16 cellular contexts compared by ENCODE assay signal in the genomic region with DNA sequence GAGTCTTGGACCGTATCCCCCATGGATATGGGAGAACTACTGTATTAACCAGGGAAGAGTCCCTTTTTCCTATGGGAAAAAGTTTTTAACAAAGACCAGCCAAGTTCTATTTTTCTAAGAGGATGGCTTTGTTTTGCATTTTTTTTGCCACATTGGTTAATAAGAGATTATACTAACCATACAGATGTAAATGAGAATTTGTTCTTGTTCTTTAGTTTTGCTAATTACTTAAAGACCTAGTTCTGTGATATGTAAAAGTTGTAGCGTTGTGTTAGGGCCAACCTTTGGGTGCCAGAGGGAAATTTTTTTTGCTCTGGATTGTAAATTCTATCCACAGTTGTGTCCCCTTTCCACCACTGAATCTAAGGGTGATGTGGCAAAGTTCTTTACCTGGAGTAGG. TPM values are rescaled to one million over a fixed set of nuclear protein-coding genes. Genes with fewer than 3 reads are reported as not detected.
A peak's percentile ranks its signal among the peaks of the same experiment; 100 is the strongest.
DNase-seq lines count a peak whose midpoint lies in the region; ATAC-seq, FAIRE-seq and TF ChIP-seq lines count a peak whose summit lies in the region.
"Had no signal": no experiment of that assay in that cellular context is flagged by ENCODE, and none has a peak within 500 bp of the region (broad histone marks: within the 10 kb centered on the region; RNA-seq: fewer than 3 reads in every experiment).

No MANE protein-coding gene starts in this region.

- ATAC-seq in HepG2 (no peak), right lobe of liver (no peak), mucosa of descending colon (no peak), HG03378 (IDR thresholded peaks at IDR 0.05; ENCODE audit: unreplicated experiment) (no peak), HG03280 (IDR thresholded peaks at IDR 0.05; ENCODE audit: unreplicated experiment) (no peak)
- ATAC-seq in stimulated activated naive CD8-positive, alpha-beta T cell treated with anti-CD3 and anti-CD28 coated beads, Interleukin-15, amount 100 ng/mL, for 72 hours = no peak

- H3K9me3 ChIP-seq in HepG2 (ENCODE audit: low read length) = no peaks in the 10 kb centered on the region
- no peaks in the 10 kb centered on the region for H3K9me3 ChIP-seq in right lobe of liver
- H3K9me3 ChIP-seq in SU-DHL-6 (ENCODE audit: insufficient read depth, low read length) = no peaks in the 10 kb centered on the region
- no peaks in the 10 kb centered on the region for H3K9me3 ChIP-seq in mucosa of descending colon
- H3K9me3 ChIP-seq: esophagus muscularis mucosa had no signal

- H3K36me3 ChIP-seq in HepG2 (replicated peaks in 1 of 2; ENCODE audit: control insufficient read depth in 1 of 2, insufficient read depth in 2 of 2, low read length in 2 of 2) (no peaks in the 10 kb centered on the region; a peak in 1 of 5 replicates), right lobe of liver (no peaks in the 10 kb centered on the region), SU-DHL-6 (ENCODE audit: low read length) (no peaks in the 10 kb centered on the region), mucosa of descending colon (ENCODE audit: low read depth) (no peaks in the 10 kb centered on the region)
- H3K36me3 ChIP-seq: esophagus muscularis mucosa had no signal

- no TSS peak for BruUV-seq in HepG2 (replicated peaks; lab: Mats Ljungman, UMichigan)

- TF ChIP-seq RAD21 in HepG2 (CRISPR knock-in tag; IDR thresholded peaks at IDR 0.05) = no peak

- peak overlapping the region; percentile 15 for H3K4me2 ChIP-seq in HepG2 (ENCODE audit: low read depth, low read length)
- H3K4me2 ChIP-seq in SU-DHL-6 (ENCODE audit: low read depth, low read length, poor library complexity, severe bottlenecking) = peak overlapping the region; percentile 3

- POLR2A ChIA-PET in HepG2 (lab: Yijun Ruan, JAX) = no interaction called here

- H3K27me3 Mint-ChIP-seq in brain = peaks cover 3% of the 10 kb centered on the region
- H3K27me3 Mint-ChIP-seq in stimulated activated naive CD8-positive, alpha-beta T cell treated with anti-CD3 and anti-CD28 coated beads, Interleukin-15, amount 100 ng/mL, for 72 hours = no peaks in the 10 kb centered on the region
- H3K27me3 Mint-ChIP-seq: IgD-negative memory B cell had no signal

- CTCF ChIA-PET in HepG2 (lab: Yijun Ruan, JAX; ENCODE audit: low intra/inter-chr PET ratio, low total read pairs) = no interaction called here

- peak overlapping the region; percentile 58 to 94 (median 74) for H3K4me3 Mint-ChIP-seq in brain
- peak overlapping the region; percentile 42 to 65 for H3K4me3 Mint-ChIP-seq in stimulated activated naive CD8-positive, alpha-beta T cell treated with anti-CD3 and anti-CD28 coated beads, Interleukin-15, amount 100 ng/mL, for 72 hours

- H3F3A ChIP-seq in SU-DHL-6 (ENCODE audit: insufficient read depth) = no peaks in the 10 kb centered on the region

- H3K36me3 Mint-ChIP-seq in brain = peaks cover 20% of the 10 kb centered on the region

- no peak overlapping the region for H3K9ac ChIP-seq in HepG2 (ENCODE audit: insufficient read depth, low read depth, low read length)
- no peak overlapping the region for H3K9ac ChIP-seq in SU-DHL-6 (ENCODE audit: low read length)

- no peak for FAIRE-seq in HepG2 (lab: Jason Lieb, UNC)
- FAIRE-seq: islet of Langerhans, TTC549 had no signal

- H3K9me2 ChIP-seq in SU-DHL-6 (replicated peaks; ENCODE audit: insufficient read depth, low read length) = no peaks in the 10 kb centered on the region

- intact Hi-C loops in HepG2 (cut with micrococcal nuclease; ENCODE audit: unreplicated experiment) (loop anchor here (10.0 kb wide), 1 partner anchor 102 kb away; no protein-coding TSS in a partner anchor), right lobe of liver (cut with DNase I) (loop anchor here in 1 of 2 donors (10.0 kb wide), 1 partner anchor 68 kb away; a partner anchor contains a TSS), mucosa of descending colon (cut with DNase I, micrococcal nuclease) (no loop called here)

- in situ Hi-C loops in HepG2 (cut with HindIII; ENCODE audit: extremely low pct_ligation_motif_present, low pct_unique_long_range_greater_than_20kb) = loop anchor here (10.0 kb wide), 1 partner anchor 172 kb away; no protein-coding TSS in a partner anchor

- H3K4me1 Mint-ChIP-seq in brain = peaks cover 52% of the 10 kb centered on the region
- peaks cover 65% of the 10 kb centered on the region for H3K4me1 Mint-ChIP-seq in stimulated activated naive CD8-positive, alpha-beta T cell treated with anti-CD3 and anti-CD28 coated beads, Interleukin-15, amount 100 ng/mL, for 72 hours

- H3K4me1 ChIP-seq in HepG2 (ENCODE audit: insufficient read depth, low read length) = peaks cover 54% of the 10 kb centered on the region
- H3K4me1 ChIP-seq in right lobe of liver = peaks cover 0 to 40% (median 14%) of the 10 kb centered on the region in 4 donors
- H3K4me1 ChIP-seq in mucosa of descending colon (ENCODE audit: low read depth) = peaks cover 20% of the 10 kb centered on the region

- no peak for TF ChIP-seq CTCF in HepG2 (CRISPR knock-in tag; IDR thresholded peaks at IDR 0.05)
- no peak for TF ChIP-seq CTCF in right lobe of liver (IDR thresholded peaks at IDR 0.05)
- no peak for TF ChIP-seq CTCF in SU-DHL-6 (IDR thresholded peaks at IDR 0.05; ENCODE audit: insufficient read depth, low read length, poor library complexity, severe bottlenecking)
- TF ChIP-seq CTCF in brain (conservative IDR thresholded peaks at IDR 0.05) = no peak
- no peak for TF ChIP-seq CTCF in mucosa of descending colon (IDR thresholded peaks at IDR 0.05)

- H3K27me3 ChIP-seq in HepG2 (ENCODE audit: control insufficient read depth in 1 of 2, insufficient read depth in 2 of 2, low read length in 2 of 2) = no peaks in the 10 kb centered on the region
- H3K27me3 ChIP-seq in right lobe of liver = no peaks in the 10 kb centered on the region
- no peaks in the 10 kb centered on the region for H3K27me3 ChIP-seq in SU-DHL-6 (ENCODE audit: low read length)
- H3K27me3 ChIP-seq: esophagus muscularis mucosa had no signal

- H2AFZ ChIP-seq in HepG2 (ENCODE audit: low read length) (no peak overlapping the region), SU-DHL-6 (ENCODE audit: low read depth, low read length, severe bottlenecking) (no peak overlapping the region)

- no peaks in the 10 kb centered on the region for H4K20me1 ChIP-seq in HepG2 (ENCODE audit: insufficient read depth, low read length)
- H4K20me1 ChIP-seq in SU-DHL-6 (ENCODE audit: low read depth, low read length) = no peaks in the 10 kb centered on the region

- no peak overlapping the region for H3K27ac ChIP-seq in HepG2 (ENCODE audit: extremely low read length, insufficient read depth, low read length)
- no peak overlapping the region for H3K27ac ChIP-seq in right lobe of liver
- H3K27ac ChIP-seq in SU-DHL-6 (ENCODE audit: low read depth, low read length) = no peak overlapping the region
- H3K27ac ChIP-seq: esophagus muscularis mucosa had no signal

- TF ChIP-seq POLR2A in HepG2 (IDR thresholded peaks at IDR 0.05; ENCODE audit: insufficient read depth in 1 of 2, low read depth in 2 of 2, low read length in 2 of 2) (no peak), right lobe of liver (IDR thresholded peaks at IDR 0.05) (no peak)

- no peak overlapping the region for H3K4me3 ChIP-seq in HepG2 (replicated peaks in 1 of 3; ENCODE audit: insufficient read depth in 1 of 3, low read depth in 2 of 3, low read length in 3 of 3)
- no peak overlapping the region for H3K4me3 ChIP-seq in right lobe of liver
- no peak overlapping the region for H3K4me3 ChIP-seq in SU-DHL-6 (ENCODE audit: insufficient read depth, low read length, poor library complexity, severe bottlenecking)
- H3K4me3 ChIP-seq in mucosa of descending colon = no peak overlapping the region
- H3K4me3 ChIP-seq: esophagus muscularis mucosa had no signal

- peaks cover 0 to 3% (median 0%) of the 10 kb centered on the region in 5 experiments for H3K9me3 Mint-ChIP-seq in brain
- no peaks in the 10 kb centered on the region for H3K9me3 Mint-ChIP-seq in stimulated activated naive CD8-positive, alpha-beta T cell treated with anti-CD3 and anti-CD28 coated beads, Interleukin-15, amount 100 ng/mL, for 72 hours
- H3K9me3 Mint-ChIP-seq: IgD-negative memory B cell had no signal

- peak overlapping the region in 3 of 5 experiments; percentile 43 to 83 (median 74) for H3K27ac Mint-ChIP-seq in brain
- H3K27ac Mint-ChIP-seq in stimulated activated naive CD8-positive, alpha-beta T cell treated with anti-CD3 and anti-CD28 coated beads, Interleukin-15, amount 100 ng/mL, for 72 hours = no peak overlapping the region

- TF ChIP-seq EP300 in HepG2 (IDR thresholded peaks at IDR 0.05; ENCODE audit: low read depth in 2 of 2, low read length in 2 of 2) = no peak
- TF ChIP-seq EP300 in HepG2 (CRISPR knock-in tag; IDR thresholded peaks at IDR 0.05; ENCODE audit: borderline replicate concordance) = no peak

- no peak for DNase-seq in HepG2 (ENCODE audit: low spot score)
- no peak for DNase-seq in right lobe of liver
- no peak for DNase-seq in stimulated activated naive CD8-positive, alpha-beta T cell treated with anti-CD3 and anti-CD28 coated beads, Interleukin-15, amount 100 ng/mL, for 72 hours
- no peak for DNase-seq in mucosa of descending colon
- DNase-seq: activated effector memory CD4-positive, alpha-beta T cell treated with anti-CD3 and anti-CD28 coated beads, Interleukin-2, amount 50 U/mL, for 16 hours; GF-D8; mammary epithelial cell; NCI-H1092 had no signal

- H3K79me2 ChIP-seq in HepG2 (ENCODE audit: insufficient read depth, low read length) (peaks cover 43% of the 10 kb centered on the region), SU-DHL-6 (ENCODE audit: insufficient read depth, low read length) (peaks cover 63% of the 10 kb centered on the region)

- WGBS in HepG2 (ENCODE audit: low lambda C conversion rate) = 97% methylated on average over 2 of the region's 2 CpGs
- WGBS in right lobe of liver (ENCODE audit: insufficient coverage, low coverage, low lambda C conversion rate, missing lambda C conversion rate) = 92% methylated on average over 2 of the region's 2 CpGs

RNA-seq across cellular contexts. Expression of a gene that starts 2.8 kb away (rescaled TPM):
- total RNA-seq in HepG2 (2016; rRNA removed; fragmentation: Illumina TruSeq; extraction: Trizol) = 40.2 and 52.0 TPM in 2 replicates
- total RNA-seq in HepG2 (2016; cell fraction: cytosol; rRNA removed; fragmentation: Illumina TruSeq; extraction: Trizol; ENCODE audit: low read depth) = 10.0 and 13.3 TPM in 2 replicates
- total RNA-seq in HepG2 (2016; cell fraction: insoluble cytoplasmic fraction; rRNA removed; fragmentation: Illumina TruSeq; extraction: Trizol) = 35.6 and 52.3 TPM in 2 replicates
- 13.7 and 14.4 TPM in 2 replicates for total RNA-seq in HepG2 (2016; cell fraction: membrane; rRNA removed; fragmentation: Illumina TruSeq; extraction: Trizol)
- 49.1 and 52.5 TPM in 2 replicates for total RNA-seq in HepG2 (2016; cell fraction: nucleus; rRNA removed; fragmentation: Illumina TruSeq; extraction: Trizol)
- polyA plus RNA-seq in HepG2 (2011; rRNA removed) = 16.9 and 22.3 TPM in 2 replicates
- polyA plus RNA-seq in HepG2 (2011; cell fraction: cytosol; rRNA removed) = 6.4 and 12.5 TPM in 2 replicates
- polyA plus RNA-seq in HepG2 (2011; cell fraction: nucleus; rRNA removed) = 4.4 and 7.2 TPM in 2 replicates
- polyA plus RNA-seq in HepG2 (2012) = 16.5 and 24.5 TPM in 2 replicates
- 1.4 and 2.2 TPM in 2 replicates for polyA plus RNA-seq in HepG2 (2016; cell fraction: cytosol; fragmentation: Illumina TruSeq; extraction: Trizol; ENCODE audit: low read depth)
- polyA plus RNA-seq in HepG2 (2016; cell fraction: insoluble cytoplasmic fraction; fragmentation: Illumina TruSeq; extraction: Trizol; ENCODE audit: low read depth) = 22.5 and 25.2 TPM in 2 replicates
- polyA plus RNA-seq in HepG2 (2016; cell fraction: membrane; fragmentation: Illumina TruSeq; extraction: Trizol; ENCODE audit: low read depth) = 2.3 and 2.5 TPM in 2 replicates
- 31.2 and 32.8 TPM in 2 replicates for polyA plus RNA-seq in HepG2 (2016; cell fraction: nucleus; fragmentation: Illumina TruSeq; extraction: Trizol; ENCODE audit: insufficient read depth, low read depth)
- polyA minus RNA-seq in HepG2 (2011; rRNA and poly(A)+ RNA removed; ENCODE audit: low replicate concordance) = 34.1 and 238 TPM in 2 replicates
- 16.4 and 17.9 TPM in 2 replicates for polyA minus RNA-seq in HepG2 (2011; cell fraction: cytosol; rRNA and poly(A)+ RNA removed)
- 8.8 and 12.2 TPM in 2 replicates for polyA minus RNA-seq in HepG2 (2011; cell fraction: nucleus; rRNA and poly(A)+ RNA removed)
- total RNA-seq in right lobe of liver = 10 to 100 TPM in 4 of 6 experiments, 1 to 10 TPM in 2; 5.8 to 20.5 (median 14.3) TPM
- 7.9 TPM for polyA plus RNA-seq in brain (ENCODE audit: insufficient read depth, low read depth, low replicate concordance)
- total RNA-seq in mucosa of descending colon = 10 to 100 TPM; 25.1 to 32.6 (median 28.6) TPM

Comparison
In these comparisons a context has a peak if more than half of its experiments do, and no peak if none do; other contexts are left out.
1. H3K27ac Mint-ChIP-seq: peak in brain (3 of 5); none in stimulated activated naive CD8-positive, alpha-beta T cell treated with anti-CD3 and anti-CD28 coated beads, Interleukin-15, amount 100 ng/mL, for 72 hours (0 of 2).